Comparison of ENCODE assay signal across 29 cellular contexts in the genomic region with DNA sequence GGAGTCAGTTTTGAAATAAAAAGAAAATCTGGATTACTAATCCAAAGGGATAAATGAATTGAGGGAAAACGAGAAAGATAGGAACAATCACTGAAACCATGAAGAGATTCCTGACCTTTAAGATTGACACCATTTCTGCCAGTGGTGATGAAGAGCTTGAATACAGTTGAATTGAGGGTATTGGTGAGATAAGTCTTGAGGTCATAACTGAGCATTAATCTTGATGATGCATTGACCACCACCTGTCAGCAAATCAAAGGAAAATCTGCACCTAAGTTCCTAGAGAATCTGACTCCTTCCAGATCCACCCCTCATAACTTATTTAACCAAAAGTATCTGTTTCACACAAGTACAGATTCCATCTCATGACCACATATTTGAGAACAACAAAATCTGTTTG. TPM values are rescaled to one million over a fixed set of nuclear protein-coding genes. Genes with fewer than 3 reads are reported as not detected.
DNase-seq lines count a peak whose midpoint lies in the region; ATAC-seq, FAIRE-seq and TF ChIP-seq lines count a peak whose summit lies in the region.
"Had no signal": no experiment of that assay in that cellular context is flagged by ENCODE, and none has a peak within 500 bp of the region (broad histone marks: within the 10 kb centered on the region; RNA-seq: fewer than 3 reads in every experiment).

No MANE protein-coding gene starts in this region.

- H3K4me1 ChIP-seq in K562 (replicated peaks in 1 of 2; ENCODE audit: control insufficient read depth in 2 of 2, insufficient read depth in 2 of 2, low read length in 2 of 2), result no peaks in the 10 kb centered on the region; a peak in 2 of 5 replicates
- H3K4me1 ChIP-seq: A549; BE2C; BLaER1; BLaER1 treated with 17β-estradiol and CSF1 and Interleukin-3, amounts not matched to agents 10 nM and 100 nM had no signal

- TF ChIP-seq POLR2A in K562 (conservative IDR thresholded peaks at IDR 0.05), result no peak

- ATAC-seq in K562, result no peak
- ATAC-seq: A549; CD8-positive, alpha-beta T cell had no signal

- TF ChIP-seq CTCF in K562 (IDR thresholded peaks at IDR 0.05 in 2 of 3, conservative IDR thresholded peaks at IDR 0.05 in 1 of 3; ENCODE audit: insufficient read depth in 2 of 3, low read depth in 1 of 3, low read length in 3 of 3), result no peak

- H3K4me2 ChIP-seq in K562 (ENCODE audit: insufficient read depth, low read length), result no peak overlapping the region
- H3K4me2 ChIP-seq: A549; BLaER1; BLaER1 treated with 17β-estradiol and CSF1 and Interleukin-3, amounts not matched to agents 10 nM and 100 nM had no signal

- H2AFZ ChIP-seq in K562 (ENCODE audit: low read depth, low read length), result no peak overlapping the region

- intact Hi-C loops in K562 (cut with micrococcal nuclease), result no loop called here

- no peak overlapping the region for H3K27ac ChIP-seq in K562 (ENCODE audit: extremely low read depth, low read depth, low read length)
- H3K27ac ChIP-seq: 22Rv1; A549; BLaER1; BLaER1 treated with 17β-estradiol and CSF1 and Interleukin-3, amounts not matched to agents 10 nM and 100 nM; C4-2B had no signal

- H3K9me1 ChIP-seq in K562 (ENCODE audit: control insufficient read depth, insufficient read depth, low read length), result no peaks in the 10 kb centered on the region

- no peak for TF ChIP-seq EP300 in K562 (IDR thresholded peaks at IDR 0.05; ENCODE audit: low read length)

- H4K20me1 ChIP-seq in K562 (replicated peaks; ENCODE audit: control insufficient read depth, insufficient read depth, low read length), result no peaks in the 10 kb centered on the region
- H4K20me1 ChIP-seq: BLaER1; BLaER1 treated with 17β-estradiol and CSF1 and Interleukin-3, amounts not matched to agents 10 nM and 100 nM had no signal

- DNase-seq in K562 (ENCODE audit: extremely low read depth in 1 of 4, low spot score in 3 of 4), result no peak
- DNase-seq in activated effector memory CD4-positive, alpha-beta T cell treated with Interleukin-2 at 50 U/mL for 16 hours, result no peak
- DNase-seq: 8988T; ACHN; AML-193; BE2C; C1 segment of cervical spinal cord; Caco-2; Calu3; CD4-positive, alpha-beta memory T cell; CD4-positive, alpha-beta T cell; CD4-positive, CD25-positive, alpha-beta regulatory T cell; CD8-positive, alpha-beta memory T cell; CD8-positive, alpha-beta T cell; COR-L47; DMS 273 treated with DMSO at 0.1 percent for 48 hours; DMS153; DMS53; DMS79; DMS79 treated with DMSO at 0.1 percent for 48 hours; DND-41; EL had no signal

- POLR2A ChIA-PET in K562 (lab: Yijun Ruan, JAX), result interaction anchor here (2.0 kb wide), 1 partner anchor 21 kb away, joined by 11 read pairs; a partner anchor contains a TSS

- WGBS in K562 (ENCODE audit: insufficient coverage, low coverage, missing lambda C conversion rate), result 5% methylated on average over 1 of the region's 1 CpG

- H3K79me2 ChIP-seq in K562 (ENCODE audit: control insufficient read depth, insufficient read depth, low read length), result no peaks in the 10 kb centered on the region

- no peaks in the 10 kb centered on the region for H3K9me3 ChIP-seq in K562 (replicated peaks; ENCODE audit: control insufficient read depth, insufficient read depth, low read depth, low read length)
- H3K9me3 ChIP-seq: A549; BE2C; BLaER1; BLaER1 treated with 17β-estradiol and CSF1 and Interleukin-3, amounts not matched to agents 10 nM and 100 nM; Caco-2 had no signal

- H3K4me3 ChIP-seq in K562, result no peak overlapping the region
- H3K4me3 ChIP-seq: A549; BLaER1; BLaER1 treated with 17β-estradiol and CSF1 and Interleukin-3, amounts not matched to agents 10 nM and 100 nM had no signal

- H3K27me3 ChIP-seq in K562 (ENCODE audit: control insufficient read depth in 2 of 2, insufficient read depth in 2 of 2, low read length in 2 of 2), result peaks cover 4 to 16% of the 10 kb centered on the region in 2 experiments; a peak in 3 of 5 replicates
- H3K27me3 ChIP-seq: BE2C; BLaER1; BLaER1 treated with 17β-estradiol and CSF1 and Interleukin-3, amounts not matched to agents 10 nM and 100 nM had no signal

- H3K9ac ChIP-seq in K562 (ENCODE audit: insufficient read depth in 1 of 2, low read depth in 2 of 2, low read length in 2 of 2), result no peak overlapping the region
- H3K9ac ChIP-seq: BLaER1; BLaER1 treated with 17β-estradiol and CSF1 and Interleukin-3, amounts not matched to agents 10 nM and 100 nM had no signal

- CTCF ChIA-PET in K562 (lab: Yijun Ruan, JAX; ENCODE audit: low intra/inter-chr PET ratio), result no interaction called here

- in situ Hi-C loops in K562 (cut with MboI), result no loop called here

- no peak for TF ChIP-seq RAD21 in K562 (CRISPR knock-in tag; conservative IDR thresholded peaks at IDR 0.05 in 1 of 2, IDR thresholded peaks at IDR 0.05 in 1 of 2)

- no peaks in the 10 kb centered on the region for H3K36me3 ChIP-seq in K562 (ENCODE audit: control insufficient read depth, insufficient read depth, low read length)
- H3K36me3 ChIP-seq: BE2C; BLaER1 treated with 17β-estradiol and CSF1 and Interleukin-3, amounts not matched to agents 10 nM and 100 nM had no signal

- no peak for FAIRE-seq in K562 (lab: Jason Lieb, UNC)
- FAIRE-seq: A204.1, A549, D721Med had no signal

- BruUV-seq in K562 (replicated peaks; lab: Mats Ljungman, UMichigan), result no TSS peak

RNA-seq across cellular contexts. Expression of a gene that starts 21.6 kb away (rescaled TPM):
- total RNA-seq in K562 (2011; cell fraction: chromatin; rRNA removed; ENCODE audit: low replicate concordance), result 416 and 654 TPM in 2 replicates
- 1,097 and 1,212 TPM in 2 replicates for total RNA-seq in K562 (2011; cell fraction: nucleolus; rRNA removed)
- 1,445 and 2,827 TPM in 2 replicates for total RNA-seq in K562 (2011; cell fraction: nucleoplasm; rRNA removed)
- total RNA-seq in K562 (2014; rRNA removed), result 2,623 and 3,670 TPM in 2 replicates
- 9,218 and 10,330 TPM in 2 replicates for total RNA-seq in K562 (2014; rRNA removed; fragmentation: Illumina TruSeq; extraction: Trizol)
- 6,260 and 6,706 TPM in 2 replicates for total RNA-seq in K562 (2015; rRNA removed; fragmentation: Illumina TruSeq; extraction: Trizol)
- 2,091 and 2,307 TPM in 2 replicates for total RNA-seq in K562 (2021)
- polyA plus RNA-seq in K562 (2011; rRNA removed), result 9,377 and 10,263 TPM in 2 replicates
- 4,075 and 4,977 TPM in 2 replicates for polyA plus RNA-seq in K562 (2011; cell fraction: cytosol; rRNA removed)
- polyA plus RNA-seq in K562 (2011; cell fraction: nucleus; rRNA removed), result 2,986 and 4,801 TPM in 2 replicates
- polyA plus RNA-seq in K562 (2012), result 8,193 and 8,500 TPM in 2 replicates
- 9,201 and 9,484 TPM in 2 replicates for polyA plus RNA-seq in K562 (2014; fragmentation: Illumina TruSeq; extraction: Trizol)
- 1,000 to 10,000 TPM; 6,302 to 8,843 TPM for polyA plus RNA-seq in K562 (2014; fragmentation: Nextera tagmentation; extraction: Ambion mirVana)
- 6,001 and 6,844 TPM in 2 replicates for polyA plus RNA-seq in K562 (2014; rRNA removed)
- polyA minus RNA-seq in K562 (2011; rRNA and poly(A)+ RNA removed), result 764 and 943 TPM in 2 replicates
- 469 and 481 TPM in 2 replicates for polyA minus RNA-seq in K562 (2011; cell fraction: cytosol; rRNA and poly(A)+ RNA removed)
- 274 and 543 TPM in 2 replicates for polyA minus RNA-seq in K562 (2011; cell fraction: nucleus; rRNA and poly(A)+ RNA removed)

RNA-seq across cellular contexts. Expression of a gene that starts 26.0 kb away (rescaled TPM):
- total RNA-seq in K562 (2011; cell fraction: chromatin; rRNA removed; ENCODE audit: low replicate concordance), result 18.1 and 19.7 TPM in 2 replicates
- total RNA-seq in K562 (2011; cell fraction: nucleolus; rRNA removed), result 11.4 and 14.2 TPM in 2 replicates
- total RNA-seq in K562 (2011; cell fraction: nucleoplasm; rRNA removed), result 15.5 and 25.3 TPM in 2 replicates
- total RNA-seq in K562 (2014; rRNA removed) (29.0 and 32.3 TPM in 2 replicates), K562 (2014; rRNA removed; fragmentation: Illumina TruSeq; extraction: Trizol) (33.5 and 37.2 TPM in 2 replicates), K562 (2015; rRNA removed; fragmentation: Illumina TruSeq; extraction: Trizol) (37.2 and 39.8 TPM in 2 replicates), K562 (2021) (53.4 and 66.2 TPM in 2 replicates)
- polyA plus RNA-seq in K562 (2011; rRNA removed) (42.2 and 62.0 TPM in 2 replicates), K562 (2014; fragmentation: Illumina TruSeq; extraction: Trizol) (91.4 and 100 TPM in 2 replicates), K562 (2014; fragmentation: Nextera tagmentation; extraction: Ambion mirVana) (10 to 100 TPM; 22.3 to 28.6 TPM), K562 (2014; rRNA removed) (68.4 and 80.2 TPM in 2 replicates)
- 34.9 and 37.6 TPM in 2 replicates for polyA plus RNA-seq in K562 (2011; cell fraction: cytosol; rRNA removed)
- polyA plus RNA-seq in K562 (2011; cell fraction: nucleus; rRNA removed), result 16.6 and 18.3 TPM in 2 replicates
- 146 and 152 TPM in 2 replicates for polyA plus RNA-seq in K562 (2012)
- 47.3 and 54.9 TPM in 2 replicates for polyA minus RNA-seq in K562 (2011; rRNA and poly(A)+ RNA removed)
- 20.3 and 21.0 TPM in 2 replicates for polyA minus RNA-seq in K562 (2011; cell fraction: cytosol; rRNA and poly(A)+ RNA removed)
- 7.7 and 10.7 TPM in 2 replicates for polyA minus RNA-seq in K562 (2011; cell fraction: nucleus; rRNA and poly(A)+ RNA removed)
- polyA plus RNA-seq: CD4-positive, alpha-beta memory T cell; CD4-positive, CD25-positive, alpha-beta regulatory T cell; CD8-positive, alpha-beta memory T cell had no signal

RNA-seq across cellular contexts. Expression of a gene that starts 34.7 kb away (rescaled TPM):
- 85.7 and 116 TPM in 2 replicates for total RNA-seq in K562 (2011; cell fraction: chromatin; rRNA removed; ENCODE audit: low replicate concordance)
- total RNA-seq in K562 (2011; cell fraction: nucleolus; rRNA removed), result 157 and 164 TPM in 2 replicates
- 138 and 163 TPM in 2 replicates for total RNA-seq in K562 (2011; cell fraction: nucleoplasm; rRNA removed)
- total RNA-seq in K562 (2014; rRNA removed) (284 and 308 TPM in 2 replicates), K562 (2014; rRNA removed; fragmentation: Illumina TruSeq; extraction: Trizol) (151 and 152 TPM in 2 replicates), K562 (2015; rRNA removed; fragmentation: Illumina TruSeq; extraction: Trizol) (125 and 131 TPM in 2 replicates), K562 (2021) (210 and 231 TPM in 2 replicates)
- polyA plus RNA-seq in K562 (2011; rRNA removed) (214 and 229 TPM in 2 replicates), K562 (2014; fragmentation: Illumina TruSeq; extraction: Trizol) (108 and 134 TPM in 2 replicates), K562 (2014; fragmentation: Nextera tagmentation; extraction: Ambion mirVana) (10 to 100 TPM; 24.7 to 36.7 TPM), K562 (2014; rRNA removed) (263 and 286 TPM in 2 replicates)
- 262 and 324 TPM in 2 replicates for polyA plus RNA-seq in K562 (2011; cell fraction: cytosol; rRNA removed)
- 188 and 255 TPM in 2 replicates for polyA plus RNA-seq in K562 (2011; cell fraction: nucleus; rRNA removed)
- 144 and 178 TPM in 2 replicates for polyA plus RNA-seq in K562 (2012)
- polyA minus RNA-seq in K562 (2011; rRNA and poly(A)+ RNA removed), result 63.0 and 69.5 TPM in 2 replicates
- polyA minus RNA-seq in K562 (2011; cell fraction: cytosol; rRNA and poly(A)+ RNA removed), result 53.1 and 69.1 TPM in 2 replicates
- 32.9 and 38.3 TPM in 2 replicates for polyA minus RNA-seq in K562 (2011; cell fraction: nucleus; rRNA and poly(A)+ RNA removed)

RNA-seq across cellular contexts. Expression of a gene that starts 44.4 kb away (rescaled TPM):
- 34.5 and 62.3 TPM in 2 replicates for total RNA-seq in K562 (2011; cell fraction: chromatin; rRNA removed; ENCODE audit: low replicate concordance)
- 45.7 and 50.8 TPM in 2 replicates for total RNA-seq in K562 (2011; cell fraction: nucleolus; rRNA removed)
- 31.9 and 42.5 TPM in 2 replicates for total RNA-seq in K562 (2011; cell fraction: nucleoplasm; rRNA removed)
- total RNA-seq in K562 (2014; rRNA removed) (13.5 and 13.9 TPM in 2 replicates), K562 (2014; rRNA removed; fragmentation: Illumina TruSeq; extraction: Trizol) (10.7 and 11.3 TPM in 2 replicates), K562 (2015; rRNA removed; fragmentation: Illumina TruSeq; extraction: Trizol) (9.6 and 9.9 TPM in 2 replicates), K562 (2021) (11.1 and 12.7 TPM in 2 replicates)
- polyA plus RNA-seq in K562 (2011; rRNA removed) (18.6 and 23.7 TPM in 2 replicates), K562 (2014; fragmentation: Illumina TruSeq; extraction: Trizol) (13.9 and 14.3 TPM in 2 replicates), K562 (2014; fragmentation: Nextera tagmentation; extraction: Ambion mirVana) (10 to 100 TPM; 13.3 to 17.2 TPM), K562 (2014; rRNA removed) (16.6 and 17.7 TPM in 2 replicates)
- 22.6 and 23.0 TPM in 2 replicates for polyA plus RNA-seq in K562 (2011; cell fraction: cytosol; rRNA removed)
- polyA plus RNA-seq in K562 (2011; cell fraction: nucleus; rRNA removed), result 62.9 and 71.1 TPM in 2 replicates
- 10.1 and 29.4 TPM in 2 replicates for polyA plus RNA-seq in K562 (2012)
- polyA minus RNA-seq in K562 (2011; rRNA and poly(A)+ RNA removed), result 15.3 and 15.8 TPM in 2 replicates
- 8.3 and 8.4 TPM in 2 replicates for polyA minus RNA-seq in K562 (2011; cell fraction: cytosol; rRNA and poly(A)+ RNA removed)
- polyA minus RNA-seq in K562 (2011; cell fraction: nucleus; rRNA and poly(A)+ RNA removed), result 13.9 and 19.8 TPM in 2 replicates

RNA-seq across cellular contexts. Expression of a gene that starts 48.8 kb away (rescaled TPM):
- 31.6 and 67.2 TPM in 2 replicates for total RNA-seq in K562 (2011; cell fraction: chromatin; rRNA removed; ENCODE audit: low replicate concordance)
- total RNA-seq in K562 (2011; cell fraction: nucleolus; rRNA removed), result 106 and 118 TPM in 2 replicates
- 87.4 and 103 TPM in 2 replicates for total RNA-seq in K562 (2011; cell fraction: nucleoplasm; rRNA removed)
- total RNA-seq in K562 (2014; rRNA removed), result 81.1 and 88.3 TPM in 2 replicates
- total RNA-seq in K562 (2014; rRNA removed; fragmentation: Illumina TruSeq; extraction: Trizol), result 43.0 and 45.3 TPM in 2 replicates
- 62.5 and 62.7 TPM in 2 replicates for total RNA-seq in K562 (2015; rRNA removed; fragmentation: Illumina TruSeq; extraction: Trizol)
- total RNA-seq in K562 (2021), result 70.2 and 70.6 TPM in 2 replicates
- polyA plus RNA-seq in K562 (2011; rRNA removed), result 52.9 and 61.3 TPM in 2 replicates
- 98.7 and 108 TPM in 2 replicates for polyA plus RNA-seq in K562 (2011; cell fraction: cytosol; rRNA removed)
- polyA plus RNA-seq in K562 (2011; cell fraction: nucleus; rRNA removed), result 34.7 and 36.6 TPM in 2 replicates
- polyA plus RNA-seq in K562 (2012), result 65.9 and 66.7 TPM in 2 replicates
- 72.8 and 84.3 TPM in 2 replicates for polyA plus RNA-seq in K562 (2014; fragmentation: Illumina TruSeq; extraction: Trizol)
- polyA plus RNA-seq in K562 (2014; fragmentation: Nextera tagmentation; extraction: Ambion mirVana), result 10 to 100 TPM in 1 of 2 experiments, 1 to 10 TPM in 1; 9.9 to 12.9 TPM
- polyA plus RNA-seq in K562 (2014; rRNA removed), result 69.5 and 76.1 TPM in 2 replicates
- polyA minus RNA-seq in K562 (2011; rRNA and poly(A)+ RNA removed), result 43.9 and 46.0 TPM in 2 replicates
- 37.1 and 42.1 TPM in 2 replicates for polyA minus RNA-seq in K562 (2011; cell fraction: cytosol; rRNA and poly(A)+ RNA removed)
- 15.1 and 25.0 TPM in 2 replicates for polyA minus RNA-seq in K562 (2011; cell fraction: nucleus; rRNA and poly(A)+ RNA removed)
